Comparison of ENCODE assay signal across 8 cellular contexts in genomic region chr16:15888072-15888976, GRCh38.
DNase-seq lines count a peak whose midpoint lies in the region; ATAC-seq lines count a peak whose summit lies in the region.

Gene CEP20 (minus strand): TSS chr16:15888603. CDS start chr16:15888585, 18 bp downstream.

- DNase-seq in CMK (ENCODE audit: low read depth): peak; percentile 97
- peak; percentile 92 for DNase-seq in HS-27A (ENCODE audit: low read depth)
- peak; percentile 99 for DNase-seq in NK-92 (lab: John Stamatoyannopoulos, UW; ENCODE audit: unreplicated experiment)
- DNase-seq in activated CD8-positive, alpha-beta memory T cell treated with anti-CD3 and anti-CD28 coated beads for 1 hour (ENCODE audit: extremely low read depth in 1 of 2, low read depth in 1 of 2): peak; percentile 99 to 100
- peak; percentile 99 for DNase-seq in effector CD8-positive, alpha-beta T cell (lab: John Stamatoyannopoulos, UW)
- peak; percentile 99 for DNase-seq in medulla oblongata (ENCODE audit: extremely low spot score)
- DNase-seq in stimulated activated CD8-positive, alpha-beta memory T cell treated with anti-CD3 and anti-CD28 coated beads, Interleukin-12 subunit alpha, Interleukin-12 subunit beta, amount 100 ng/mL, for 1 hour (ENCODE audit: low read depth): peak; percentile 99

- ATAC-seq in GM19467 (IDR thresholded peaks at IDR 0.05; ENCODE audit: unreplicated experiment): peak; percentile 96

Comparison
In these comparisons a context has a peak if more than half of its experiments do, and no peak if none do; other contexts are left out.
1. Peak in every context shown above with its lines: DNase-seq and ATAC-seq.